11 cellular contexts compared by ENCODE assay signal in the genomic region with DNA sequence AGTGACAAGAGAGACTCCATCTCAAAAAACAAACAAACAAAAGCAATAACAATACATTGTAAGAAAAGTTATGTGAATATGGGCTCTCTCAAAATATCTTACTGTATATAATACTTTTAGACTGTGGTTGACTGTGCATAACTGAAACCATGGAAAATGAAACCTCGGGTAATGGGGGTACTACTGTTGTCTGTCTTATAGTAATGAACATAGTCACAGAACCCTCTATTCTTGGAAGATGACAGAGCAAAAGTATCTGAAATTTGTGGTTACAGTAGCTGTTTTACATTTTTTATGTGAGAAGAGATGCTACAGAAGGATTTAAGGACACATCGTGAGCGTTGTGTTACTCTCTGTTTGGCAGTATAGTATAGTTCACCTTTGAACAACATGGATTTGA.
A peak's percentile ranks its signal among the peaks of the same experiment; 100 is the strongest.
DNase-seq lines count a peak whose midpoint lies in the region; ATAC-seq, FAIRE-seq and TF ChIP-seq lines count a peak whose summit lies in the region.
"Had no signal": no experiment of that assay in that cellular context is flagged by ENCODE, and none has a peak within 500 bp of the region (broad histone marks: within the 10 kb centered on the region; RNA-seq: fewer than 3 reads in every experiment).

No MANE protein-coding gene starts in this region.

- in situ Hi-C loops in HAP-1 (cut with MboI; ENCODE audit: low sequenced_read_pairs), result no loop called here

- H2AFZ ChIP-seq in MM.1S (ENCODE audit: low read length), result no peak overlapping the region

- no peak for TF ChIP-seq POLR2A in GM12892 (IDR thresholded peaks at IDR 0.05; ENCODE audit: low read depth, low read length)

- no peaks in the 10 kb centered on the region for H3K9me2 ChIP-seq in MM.1S (replicated peaks; ENCODE audit: insufficient read depth, low read length)

- H3K4me3 ChIP-seq in CD4-positive, CD25-positive, alpha-beta regulatory T cell (ENCODE audit: low read depth, low read length), result peak overlapping the region; percentile 65
- H3K4me3 ChIP-seq in MM.1S (ENCODE audit: low read length) (peak overlapping the region; percentile 40), HAP-1 (no peak overlapping the region)

- peaks cover 0 to 1% (median 0%) of the 10 kb centered on the region in 7 donors for H3K9me3 Mint-ChIP-seq in CD4-positive, CD25-positive, alpha-beta regulatory T cell
- no peaks in the 10 kb centered on the region for H3K9me3 Mint-ChIP-seq in endothelial cell (ENCODE audit: unreplicated experiment)

- no peaks in the 10 kb centered on the region for H3K27me3 ChIP-seq in CD4-positive, CD25-positive, alpha-beta regulatory T cell (ENCODE audit: control insufficient read depth, insufficient read depth, low read length)
- H3K27me3 ChIP-seq in MM.1S (replicated peaks; ENCODE audit: insufficient read depth, low read length) (no peaks in the 10 kb centered on the region), HAP-1 (ENCODE audit: low read depth) (no peaks in the 10 kb centered on the region)

- no peaks in the 10 kb centered on the region for H3K9me3 ChIP-seq in CD4-positive, CD25-positive, alpha-beta regulatory T cell (ENCODE audit: control insufficient read depth in 2 of 2, low read length in 2 of 2)
- H3K9me3 ChIP-seq in MM.1S (replicated peaks; ENCODE audit: insufficient read depth, low read length) (no peaks in the 10 kb centered on the region), HAP-1 (no peaks in the 10 kb centered on the region)

- H4K20me1 ChIP-seq in MM.1S (ENCODE audit: insufficient read depth, low read length), result no peaks in the 10 kb centered on the region

- FAIRE-seq in GM12892 (lab: Jason Lieb, UNC), result no peak

- H3K9ac ChIP-seq in MM.1S (ENCODE audit: low read length), result no peak overlapping the region

- peaks cover 45% of the 10 kb centered on the region for H3K4me1 ChIP-seq in CD4-positive, CD25-positive, alpha-beta regulatory T cell (ENCODE audit: control insufficient read depth, insufficient read depth, low read length, poor library complexity, severe bottlenecking)
- H3K4me1 ChIP-seq in MM.1S (ENCODE audit: low read length) (peaks cover 19% of the 10 kb centered on the region), HAP-1 (peaks cover 18% of the 10 kb centered on the region)

- peak overlapping the region; percentile 54 for H3K4me2 ChIP-seq in MM.1S (ENCODE audit: low read depth, low read length)

- H3K4me1 Mint-ChIP-seq in CD4-positive, CD25-positive, alpha-beta regulatory T cell, result peaks cover 34 to 81% (median 64%) of the 10 kb centered on the region in 4 donors
- peaks cover 67% of the 10 kb centered on the region for H3K4me1 Mint-ChIP-seq in endothelial cell (ENCODE audit: unreplicated experiment)

- peak; percentile 51 to 60 for ATAC-seq in CD4-positive, CD25-positive, alpha-beta regulatory T cell (ENCODE audit: low read depth in 2 of 2)
- peak; percentile 59 for ATAC-seq in GM19452 (IDR thresholded peaks at IDR 0.05; ENCODE audit: unreplicated experiment)

- H3K27ac Mint-ChIP-seq in CD4-positive, CD25-positive, alpha-beta regulatory T cell, result peak overlapping the region in 1 of 3 donors; percentile 89
- peak overlapping the region; percentile 97 for H3K27ac Mint-ChIP-seq in endothelial cell (ENCODE audit: unreplicated experiment)

- H3K27me3 Mint-ChIP-seq in CD4-positive, CD25-positive, alpha-beta regulatory T cell, result no peaks in the 10 kb centered on the region
- H3K27me3 Mint-ChIP-seq in endothelial cell (ENCODE audit: unreplicated experiment), result peaks cover 19% of the 10 kb centered on the region

- H3K27ac ChIP-seq in CD4-positive, CD25-positive, alpha-beta regulatory T cell (ENCODE audit: insufficient read depth, low read length, poor library complexity, severe bottlenecking), result no peak overlapping the region
- peak overlapping the region; percentile 6; the same call in 1 of the 2 replicates for H3K27ac ChIP-seq in MM.1S (ENCODE audit: low read length)

- H3K79me2 ChIP-seq in MM.1S (ENCODE audit: low read length), result no peaks in the 10 kb centered on the region

- DNase-seq in CD4-positive, CD25-positive, alpha-beta regulatory T cell, result peak in 1 of 3 donors; percentile 76
- peak; percentile 88 for DNase-seq in MM.1S
- DNase-seq in endothelial cell (ENCODE audit: low spot score), result no peak
- DNase-seq in NCI-H748 (lab: John Stamatoyannopoulos, UW; ENCODE audit: unreplicated experiment), result no peak
- no peak for DNase-seq in HAP-1 (ENCODE audit: low spot score in 2 of 2)
- DNase-seq in GM12892 (ENCODE audit: insufficient read length), result no peak
- DNase-seq in NOMO-1 treated with DMSO at 0.1 percent for 48 hours (lab: John Stamatoyannopoulos, UW; ENCODE audit: unreplicated experiment), result no peak
- DNase-seq: activated CD4-positive, alpha-beta T cell treated with anti-CD3 and anti-CD28 coated beads, Interleukin-2, amount 50 U/mL, for 48 hours; erythroblast; H7 had no signal

- H3K36me3 ChIP-seq in CD4-positive, CD25-positive, alpha-beta regulatory T cell (ENCODE audit: control insufficient read depth, insufficient read depth, low read length), result no peaks in the 10 kb centered on the region
- H3K36me3 ChIP-seq in MM.1S (replicated peaks; ENCODE audit: insufficient read depth, low read length) (no peaks in the 10 kb centered on the region), HAP-1 (replicated peaks) (no peaks in the 10 kb centered on the region)

- H3K4me3 Mint-ChIP-seq in CD4-positive, CD25-positive, alpha-beta regulatory T cell, result peak overlapping the region; percentile 42 to 85 (median 65)
- H3K4me3 Mint-ChIP-seq in endothelial cell (ENCODE audit: unreplicated experiment), result peak overlapping the region; percentile 35

- peaks cover 11% of the 10 kb centered on the region for H3F3A ChIP-seq in MM.1S (ENCODE audit: insufficient read depth, low read length)

- no peak for TF ChIP-seq CTCF in MM.1S (IDR thresholded peaks at IDR 0.05; ENCODE audit: low read length)
- TF ChIP-seq CTCF in endothelial cell (IDR thresholded peaks at IDR 0.05; ENCODE audit: unreplicated experiment), result no peak

- H3K36me3 Mint-ChIP-seq in CD4-positive, CD25-positive, alpha-beta regulatory T cell, result peaks cover 8% of the 10 kb centered on the region
- H3K36me3 Mint-ChIP-seq in endothelial cell (ENCODE audit: low read depth, unreplicated experiment), result peaks cover 13% of the 10 kb centered on the region
